ENCODE assay signal across 1 cellular context in genomic region chr3:46716461-46717441, GRCh38.
TF ChIP-seq lines count a peak whose summit lies in the region.

No MANE protein-coding gene starts in this region.

TF ChIP-seq in WTC11, 78 proteins besides CTCF, POLR2A, EP300 and RAD21:
- TF ChIP-seq, protein P1, sequence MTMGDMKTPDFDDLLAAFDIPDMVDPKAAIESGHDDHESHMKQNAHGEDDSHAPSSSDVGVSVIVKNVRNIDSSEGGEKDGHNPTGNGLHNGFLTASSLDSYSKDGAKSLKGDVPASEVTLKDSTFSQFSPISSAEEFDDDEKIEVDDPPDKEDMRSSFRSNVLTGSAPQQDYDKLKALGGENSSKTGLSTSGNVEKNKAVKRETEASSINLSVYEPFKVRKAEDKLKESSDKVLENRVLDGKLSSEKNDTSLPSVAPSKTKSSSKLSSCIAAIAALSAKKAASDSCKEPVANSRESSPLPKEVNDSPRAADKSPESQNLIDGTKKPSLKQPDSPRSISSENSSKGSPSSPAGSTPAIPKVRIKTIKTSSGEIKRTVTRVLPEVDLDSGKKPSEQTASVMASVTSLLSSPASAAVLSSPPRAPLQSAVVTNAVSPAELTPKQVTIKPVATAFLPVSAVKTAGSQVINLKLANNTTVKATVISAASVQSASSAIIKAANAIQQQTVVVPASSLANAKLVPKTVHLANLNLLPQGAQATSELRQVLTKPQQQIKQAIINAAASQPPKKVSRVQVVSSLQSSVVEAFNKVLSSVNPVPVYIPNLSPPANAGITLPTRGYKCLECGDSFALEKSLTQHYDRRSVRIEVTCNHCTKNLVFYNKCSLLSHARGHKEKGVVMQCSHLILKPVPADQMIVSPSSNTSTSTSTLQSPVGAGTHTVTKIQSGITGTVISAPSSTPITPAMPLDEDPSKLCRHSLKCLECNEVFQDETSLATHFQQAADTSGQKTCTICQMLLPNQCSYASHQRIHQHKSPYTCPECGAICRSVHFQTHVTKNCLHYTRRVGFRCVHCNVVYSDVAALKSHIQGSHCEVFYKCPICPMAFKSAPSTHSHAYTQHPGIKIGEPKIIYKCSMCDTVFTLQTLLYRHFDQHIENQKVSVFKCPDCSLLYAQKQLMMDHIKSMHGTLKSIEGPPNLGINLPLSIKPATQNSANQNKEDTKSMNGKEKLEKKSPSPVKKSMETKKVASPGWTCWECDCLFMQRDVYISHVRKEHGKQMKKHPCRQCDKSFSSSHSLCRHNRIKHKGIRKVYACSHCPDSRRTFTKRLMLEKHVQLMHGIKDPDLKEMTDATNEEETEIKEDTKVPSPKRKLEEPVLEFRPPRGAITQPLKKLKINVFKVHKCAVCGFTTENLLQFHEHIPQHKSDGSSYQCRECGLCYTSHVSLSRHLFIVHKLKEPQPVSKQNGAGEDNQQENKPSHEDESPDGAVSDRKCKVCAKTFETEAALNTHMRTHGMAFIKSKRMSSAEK (CRISPR knock-in tag; IDR thresholded peaks at IDR 0.05; ENCODE audit: borderline replicate concordance): no peak
- no peak for TF ChIP-seq ZNF425 (CRISPR knock-in tag; conservative IDR thresholded peaks at IDR 0.05)
- TF ChIP-seq IRF1 (CRISPR knock-in tag; IDR thresholded peaks at IDR 0.05): no peak
